In genomic region chr7:54546986-54547314, GRCh38 we compare ENCODE assay signal across 14 cellular contexts. TPM values are rescaled to one million over a fixed set of nuclear protein-coding genes. Genes with fewer than 3 reads are reported as not detected.
A peak's percentile ranks its signal among the peaks of the same experiment; 100 is the strongest.
DNase-seq lines count a peak whose midpoint lies in the region; ATAC-seq and TF ChIP-seq lines count a peak whose summit lies in the region.
"Had no signal": no experiment of that assay in that cellular context is flagged by ENCODE, and none has a peak within 500 bp of the region (broad histone marks: within the 10 kb centered on the region; RNA-seq: fewer than 3 reads in every experiment).

No MANE protein-coding gene starts in this region.

- H2AFZ ChIP-seq in ACC112 (ENCODE audit: low read length, unreplicated experiment): no peak overlapping the region

- H3K36me3 Mint-ChIP-seq in neural crest cell (ENCODE audit: low read depth): no peaks in the 10 kb centered on the region
- peaks cover 18% of the 10 kb centered on the region for H3K36me3 Mint-ChIP-seq in natural killer cell treated with Interleukin-12 subunit alpha and Interleukin-12 subunit beta and Interleukin-15 and Interleukin-18, amount 100 ng/mL, for 72 hours

- no peak for TF ChIP-seq CTCF in neural crest cell (conservative IDR thresholded peaks at IDR 0.05)

- DNase-seq in MG63 (no peak), neural crest cell (ENCODE audit: low read depth, low spot score) (no peak), SW 1271 (lab: John Stamatoyannopoulos, UW) (no peak), inferior parietal cortex (ENCODE audit: extremely low spot score) (no peak)
- no peak for DNase-seq in natural killer cell treated with Interleukin-12 subunit alpha and Interleukin-12 subunit beta and Interleukin-15 and Interleukin-18, amount 100 ng/mL, for 72 hours (ENCODE audit: low spot score)
- DNase-seq: activated CD4-positive, alpha-beta T cell treated with anti-CD3 and anti-CD28 coated beads, Interleukin-2, amount 10 ng/mL, durations not matched to agents 24 days and 14 days; effector memory CD8-positive, alpha-beta T cell had no signal

- H3K4me3 Mint-ChIP-seq in neural crest cell: peak overlapping the region; percentile 59
- no peak overlapping the region for H3K4me3 Mint-ChIP-seq in natural killer cell treated with Interleukin-12 subunit alpha and Interleukin-12 subunit beta and Interleukin-15 and Interleukin-18, amount 100 ng/mL, for 72 hours
- H3K4me3 Mint-ChIP-seq: activated CD4-positive, alpha-beta T cell treated with anti-CD3 and anti-CD28 coated beads, Interleukin-2, amount 10 ng/mL, durations not matched to agents 24 days and 14 days; activated T-helper 17 cell treated with anti-CD3 and anti-CD28 coated beads, Interleukin-2, amount 50 U/mL, for 72 hours; effector memory CD8-positive, alpha-beta T cell had no signal

- H3K27me3 ChIP-seq in ACC112 (ENCODE audit: insufficient read depth, low read length) (peaks cover 61% of the 10 kb centered on the region), MG63 (peaks cover 50% of the 10 kb centered on the region), endocrine pancreas (ENCODE audit: control insufficient read depth, insufficient read depth, low read length) (peaks cover 6% of the 10 kb centered on the region)

- H3K79me2 ChIP-seq in ACC112 (ENCODE audit: control insufficient read depth, insufficient read depth, low read length, unreplicated experiment): no peaks in the 10 kb centered on the region

- peaks cover 81% of the 10 kb centered on the region for H3K27me3 Mint-ChIP-seq in neural crest cell (ENCODE audit: low read depth)
- H3K27me3 Mint-ChIP-seq in natural killer cell treated with Interleukin-12 subunit alpha and Interleukin-12 subunit beta and Interleukin-15 and Interleukin-18, amount 100 ng/mL, for 72 hours: peaks cover 18 to 23% of the 10 kb centered on the region in 2 donors

- no peak for ATAC-seq in GM21390 (IDR thresholded peaks at IDR 0.05; ENCODE audit: unreplicated experiment)
- ATAC-seq in natural killer cell treated with Interleukin-12 subunit alpha and Interleukin-12 subunit beta and Interleukin-15 and Interleukin-18, amount 100 ng/mL, for 72 hours: no peak
- ATAC-seq: activated T-helper 17 cell treated with anti-CD3 and anti-CD28 coated beads, Interleukin-2, amount 50 U/mL, for 72 hours; effector memory CD8-positive, alpha-beta T cell had no signal

- H3K27ac ChIP-seq in ACC112 (ENCODE audit: low read depth, low read length): no peak overlapping the region
- H3K27ac ChIP-seq: ascending aorta, gastroesophageal sphincter had no signal

- H3K27ac Mint-ChIP-seq in neural crest cell (ENCODE audit: unreplicated experiment): no peak overlapping the region
- no peak overlapping the region for H3K27ac Mint-ChIP-seq in natural killer cell treated with Interleukin-12 subunit alpha and Interleukin-12 subunit beta and Interleukin-15 and Interleukin-18, amount 100 ng/mL, for 72 hours
- H3K27ac Mint-ChIP-seq: activated CD4-positive, alpha-beta T cell treated with anti-CD3 and anti-CD28 coated beads, Interleukin-2, amount 10 ng/mL, durations not matched to agents 24 days and 14 days; activated T-helper 17 cell treated with anti-CD3 and anti-CD28 coated beads, Interleukin-2, amount 50 U/mL, for 72 hours; effector memory CD8-positive, alpha-beta T cell had no signal

- no peaks in the 10 kb centered on the region for H3K9me3 ChIP-seq in MG63
- H3K9me3 ChIP-seq in endocrine pancreas (ENCODE audit: control insufficient read depth, low read length): no peaks in the 10 kb centered on the region
- H3K9me3 ChIP-seq: ascending aorta, gastroesophageal sphincter had no signal

- peak overlapping the region; percentile 41 for H3K9ac ChIP-seq in endocrine pancreas (ENCODE audit: control insufficient read depth, insufficient read depth, low read length)

- no peaks in the 10 kb centered on the region for H3K36me3 ChIP-seq in ACC112 (ENCODE audit: insufficient read depth, low read length)
- no peaks in the 10 kb centered on the region for H3K36me3 ChIP-seq in MG63
- peaks cover 2% of the 10 kb centered on the region for H3K36me3 ChIP-seq in endocrine pancreas (ENCODE audit: control insufficient read depth, insufficient read depth, low read length)
- H3K36me3 ChIP-seq: ascending aorta, gastroesophageal sphincter had no signal

- H3K4me3 ChIP-seq in ACC112 (ENCODE audit: low read depth, low read length): 0 out of 2 replicates have a peak overlapping the region, but pooled peaks have one; percentile 16
- H3K4me3 ChIP-seq in MG63: peak overlapping the region; percentile 22
- H3K4me3 ChIP-seq in endocrine pancreas (ENCODE audit: control insufficient read depth, insufficient read depth, low read length): peak overlapping the region; percentile 36

- no peaks in the 10 kb centered on the region for H3K4me1 ChIP-seq in ACC112 (ENCODE audit: control insufficient read depth, insufficient read depth, low read length, unreplicated experiment)
- no peaks in the 10 kb centered on the region for H3K4me1 ChIP-seq in endocrine pancreas (ENCODE audit: control insufficient read depth, insufficient read depth, low read length)

- no peaks in the 10 kb centered on the region for H3K9me3 Mint-ChIP-seq in neural crest cell
- H3K9me3 Mint-ChIP-seq in natural killer cell treated with Interleukin-12 subunit alpha and Interleukin-12 subunit beta and Interleukin-15 and Interleukin-18, amount 100 ng/mL, for 72 hours: peaks cover 7% of the 10 kb centered on the region
- H3K9me3 Mint-ChIP-seq: activated T-helper 17 cell treated with anti-CD3 and anti-CD28 coated beads, Interleukin-2, amount 50 U/mL, for 72 hours had no signal

- H3K4me1 Mint-ChIP-seq in neural crest cell: peaks cover 19% of the 10 kb centered on the region
- H3K4me1 Mint-ChIP-seq in natural killer cell treated with Interleukin-12 subunit alpha and Interleukin-12 subunit beta and Interleukin-15 and Interleukin-18, amount 100 ng/mL, for 72 hours (ENCODE audit: low read depth in 2 of 2): peaks cover 0 to 3% of the 10 kb centered on the region in 2 donors
- H3K4me1 Mint-ChIP-seq: activated CD4-positive, alpha-beta T cell treated with anti-CD3 and anti-CD28 coated beads, Interleukin-2, amount 10 ng/mL, durations not matched to agents 24 days and 14 days; activated T-helper 17 cell treated with anti-CD3 and anti-CD28 coated beads, Interleukin-2, amount 50 U/mL, for 72 hours had no signal

RNA-seq across cellular contexts. Expression of gene VSTM2A, which starts 4.8 kb away (rescaled TPM):
- not detected in 2 replicates for total RNA-seq in MG63 (2014; rRNA removed; shearing (Covaris generic); ENCODE audit: low replicate concordance)
- 0.79 and 1.0 TPM in 2 replicates for total RNA-seq in neural crest cell
- not detected for total RNA-seq in natural killer cell treated with Interleukin-12 subunit alpha and Interleukin-12 subunit beta and Interleukin-15 and Interleukin-18, amount 100 ng/mL, for 72 hours
- total RNA-seq: activated CD4-positive, alpha-beta T cell treated with anti-CD3 and anti-CD28 coated beads, Interleukin-2, amount 10 ng/mL, durations not matched to agents 24 days and 14 days; activated T-helper 17 cell treated with anti-CD3 and anti-CD28 coated beads, Interleukin-2, amount 50 U/mL, for 72 hours; ascending aorta; osteocyte had no signal
